1 cellular context compared by ENCODE assay signal in genomic region chr11:120335928-120336640, GRCh38.
TF ChIP-seq lines count a peak whose summit lies in the region.

ARHGEF12 (plus strand) TSS chr11:120336413; CDS start chr11:120337244, 831 bp downstream.

TF ChIP-seq in K562, 482 proteins besides CTCF, POLR2A, EP300 and RAD21 (continued from another document and continues in another):
- TF ChIP-seq, protein P1, sequence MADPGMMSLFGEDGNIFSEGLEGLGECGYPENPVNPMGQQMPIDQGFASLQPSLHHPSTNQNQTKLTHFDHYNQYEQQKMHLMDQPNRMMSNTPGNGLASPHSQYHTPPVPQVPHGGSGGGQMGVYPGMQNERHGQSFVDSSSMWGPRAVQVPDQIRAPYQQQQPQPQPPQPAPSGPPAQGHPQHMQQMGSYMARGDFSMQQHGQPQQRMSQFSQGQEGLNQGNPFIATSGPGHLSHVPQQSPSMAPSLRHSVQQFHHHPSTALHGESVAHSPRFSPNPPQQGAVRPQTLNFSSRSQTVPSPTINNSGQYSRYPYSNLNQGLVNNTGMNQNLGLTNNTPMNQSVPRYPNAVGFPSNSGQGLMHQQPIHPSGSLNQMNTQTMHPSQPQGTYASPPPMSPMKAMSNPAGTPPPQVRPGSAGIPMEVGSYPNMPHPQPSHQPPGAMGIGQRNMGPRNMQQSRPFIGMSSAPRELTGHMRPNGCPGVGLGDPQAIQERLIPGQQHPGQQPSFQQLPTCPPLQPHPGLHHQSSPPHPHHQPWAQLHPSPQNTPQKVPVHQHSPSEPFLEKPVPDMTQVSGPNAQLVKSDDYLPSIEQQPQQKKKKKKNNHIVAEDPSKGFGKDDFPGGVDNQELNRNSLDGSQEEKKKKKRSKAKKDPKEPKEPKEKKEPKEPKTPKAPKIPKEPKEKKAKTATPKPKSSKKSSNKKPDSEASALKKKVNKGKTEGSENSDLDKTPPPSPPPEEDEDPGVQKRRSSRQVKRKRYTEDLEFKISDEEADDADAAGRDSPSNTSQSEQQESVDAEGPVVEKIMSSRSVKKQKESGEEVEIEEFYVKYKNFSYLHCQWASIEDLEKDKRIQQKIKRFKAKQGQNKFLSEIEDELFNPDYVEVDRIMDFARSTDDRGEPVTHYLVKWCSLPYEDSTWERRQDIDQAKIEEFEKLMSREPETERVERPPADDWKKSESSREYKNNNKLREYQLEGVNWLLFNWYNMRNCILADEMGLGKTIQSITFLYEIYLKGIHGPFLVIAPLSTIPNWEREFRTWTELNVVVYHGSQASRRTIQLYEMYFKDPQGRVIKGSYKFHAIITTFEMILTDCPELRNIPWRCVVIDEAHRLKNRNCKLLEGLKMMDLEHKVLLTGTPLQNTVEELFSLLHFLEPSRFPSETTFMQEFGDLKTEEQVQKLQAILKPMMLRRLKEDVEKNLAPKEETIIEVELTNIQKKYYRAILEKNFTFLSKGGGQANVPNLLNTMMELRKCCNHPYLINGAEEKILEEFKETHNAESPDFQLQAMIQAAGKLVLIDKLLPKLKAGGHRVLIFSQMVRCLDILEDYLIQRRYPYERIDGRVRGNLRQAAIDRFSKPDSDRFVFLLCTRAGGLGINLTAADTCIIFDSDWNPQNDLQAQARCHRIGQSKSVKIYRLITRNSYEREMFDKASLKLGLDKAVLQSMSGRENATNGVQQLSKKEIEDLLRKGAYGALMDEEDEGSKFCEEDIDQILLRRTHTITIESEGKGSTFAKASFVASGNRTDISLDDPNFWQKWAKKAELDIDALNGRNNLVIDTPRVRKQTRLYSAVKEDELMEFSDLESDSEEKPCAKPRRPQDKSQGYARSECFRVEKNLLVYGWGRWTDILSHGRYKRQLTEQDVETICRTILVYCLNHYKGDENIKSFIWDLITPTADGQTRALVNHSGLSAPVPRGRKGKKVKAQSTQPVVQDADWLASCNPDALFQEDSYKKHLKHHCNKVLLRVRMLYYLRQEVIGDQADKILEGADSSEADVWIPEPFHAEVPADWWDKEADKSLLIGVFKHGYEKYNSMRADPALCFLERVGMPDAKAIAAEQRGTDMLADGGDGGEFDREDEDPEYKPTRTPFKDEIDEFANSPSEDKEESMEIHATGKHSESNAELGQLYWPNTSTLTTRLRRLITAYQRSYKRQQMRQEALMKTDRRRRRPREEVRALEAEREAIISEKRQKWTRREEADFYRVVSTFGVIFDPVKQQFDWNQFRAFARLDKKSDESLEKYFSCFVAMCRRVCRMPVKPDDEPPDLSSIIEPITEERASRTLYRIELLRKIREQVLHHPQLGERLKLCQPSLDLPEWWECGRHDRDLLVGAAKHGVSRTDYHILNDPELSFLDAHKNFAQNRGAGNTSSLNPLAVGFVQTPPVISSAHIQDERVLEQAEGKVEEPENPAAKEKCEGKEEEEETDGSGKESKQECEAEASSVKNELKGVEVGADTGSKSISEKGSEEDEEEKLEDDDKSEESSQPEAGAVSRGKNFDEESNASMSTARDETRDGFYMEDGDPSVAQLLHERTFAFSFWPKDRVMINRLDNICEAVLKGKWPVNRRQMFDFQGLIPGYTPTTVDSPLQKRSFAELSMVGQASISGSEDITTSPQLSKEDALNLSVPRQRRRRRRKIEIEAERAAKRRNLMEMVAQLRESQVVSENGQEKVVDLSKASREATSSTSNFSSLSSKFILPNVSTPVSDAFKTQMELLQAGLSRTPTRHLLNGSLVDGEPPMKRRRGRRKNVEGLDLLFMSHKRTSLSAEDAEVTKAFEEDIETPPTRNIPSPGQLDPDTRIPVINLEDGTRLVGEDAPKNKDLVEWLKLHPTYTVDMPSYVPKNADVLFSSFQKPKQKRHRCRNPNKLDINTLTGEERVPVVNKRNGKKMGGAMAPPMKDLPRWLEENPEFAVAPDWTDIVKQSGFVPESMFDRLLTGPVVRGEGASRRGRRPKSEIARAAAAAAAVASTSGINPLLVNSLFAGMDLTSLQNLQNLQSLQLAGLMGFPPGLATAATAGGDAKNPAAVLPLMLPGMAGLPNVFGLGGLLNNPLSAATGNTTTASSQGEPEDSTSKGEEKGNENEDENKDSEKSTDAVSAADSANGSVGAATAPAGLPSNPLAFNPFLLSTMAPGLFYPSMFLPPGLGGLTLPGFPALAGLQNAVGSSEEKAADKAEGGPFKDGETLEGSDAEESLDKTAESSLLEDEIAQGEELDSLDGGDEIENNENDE (IDR thresholded peaks at IDR 0.05; ENCODE audit: low read depth, low read length), result no peak
- TF ChIP-seq ARID2 (IDR thresholded peaks at IDR 0.05) (no peak), U2AF1 (optimal IDR thresholded peaks at IDR 0.05; ENCODE audit: low read depth, low read length) (no peak), XRCC4 (IDR thresholded peaks at IDR 0.05; ENCODE audit: extremely low read depth, insufficient read depth, insufficient read length) (no peak), NR2C1 (IDR thresholded peaks at IDR 0.05) (no peak), NR2C1 (tag; IDR thresholded peaks at IDR 0.05) (no peak), NFE2L1 (tag; IDR thresholded peaks at IDR 0.05; ENCODE audit: borderline replicate concordance, low read depth) (no peak), CTBP1 (IDR thresholded peaks at IDR 0.05; ENCODE audit: borderline replicate concordance) (peak; percentile 86), SREBF2 (CRISPR knock-in tag; IDR thresholded peaks at IDR 0.05) (no peak), EHMT2 (IDR thresholded peaks at IDR 0.05) (no peak), STAG1 (CRISPR knock-in tag; IDR thresholded peaks at IDR 0.05; ENCODE audit: borderline replicate concordance) (no peak), ZNF561 (CRISPR knock-in tag; conservative IDR thresholded peaks at IDR 0.05) (no peak), YBX1 (IDR thresholded peaks at IDR 0.05) (no peak), GMEB1 (CRISPR knock-in tag; IDR thresholded peaks at IDR 0.05) (0 out of 2 replicates have a peak, but pooled peaks have one; percentile 34), MTA3 (IDR thresholded peaks at IDR 0.05; ENCODE audit: borderline replicate concordance) (peak; percentile 81), NR4A1 (CRISPR knock-in tag; IDR thresholded peaks at IDR 0.05) (no peak), NR4A1 (tag; IDR thresholded peaks at IDR 0.05) (0 out of 2 replicates have a peak, but pooled peaks have one; percentile 67), ETV6 (IDR thresholded peaks at IDR 0.05; ENCODE audit: borderline replicate concordance in 1 of 2, low read depth in 2 of 2, low read length in 1 of 2) (peak in 1 of 2 experiments; percentile 88; a peak in 2 of 4 replicates), ETV6 (CRISPR knock-in tag; IDR thresholded peaks at IDR 0.05; ENCODE audit: borderline replicate concordance) (no peak), PHF21A (IDR thresholded peaks at IDR 0.05; ENCODE audit: borderline replicate concordance, low read depth) (peak; percentile 93), ZKSCAN3 (CRISPR knock-in tag; IDR thresholded peaks at IDR 0.05) (no peak), ZSCAN29 (IDR thresholded peaks at IDR 0.05) (no peak), CCNT2 (IDR thresholded peaks at IDR 0.05; ENCODE audit: borderline replicate concordance, extremely low read depth, insufficient read length, low read depth, low read length) (peak; percentile 91), GTF2A2 (tag; IDR thresholded peaks at IDR 0.05) (no peak), USF1 (CRISPR knock-in tag; IDR thresholded peaks at IDR 0.05) (no peak), ZC3H4 (CRISPR knock-in tag; IDR thresholded peaks at IDR 0.05; ENCODE audit: borderline replicate concordance) (no peak), MTA2 (IDR thresholded peaks at IDR 0.05; ENCODE audit: low read depth) (0 out of 2 replicates have a peak, but pooled peaks have one; percentile 34), PRPF4 (IDR thresholded peaks at IDR 0.05; ENCODE audit: insufficient read depth, low read depth, low read length, poor library complexity, severe bottlenecking) (no peak)
- TF ChIP-seq, protein P2, sequence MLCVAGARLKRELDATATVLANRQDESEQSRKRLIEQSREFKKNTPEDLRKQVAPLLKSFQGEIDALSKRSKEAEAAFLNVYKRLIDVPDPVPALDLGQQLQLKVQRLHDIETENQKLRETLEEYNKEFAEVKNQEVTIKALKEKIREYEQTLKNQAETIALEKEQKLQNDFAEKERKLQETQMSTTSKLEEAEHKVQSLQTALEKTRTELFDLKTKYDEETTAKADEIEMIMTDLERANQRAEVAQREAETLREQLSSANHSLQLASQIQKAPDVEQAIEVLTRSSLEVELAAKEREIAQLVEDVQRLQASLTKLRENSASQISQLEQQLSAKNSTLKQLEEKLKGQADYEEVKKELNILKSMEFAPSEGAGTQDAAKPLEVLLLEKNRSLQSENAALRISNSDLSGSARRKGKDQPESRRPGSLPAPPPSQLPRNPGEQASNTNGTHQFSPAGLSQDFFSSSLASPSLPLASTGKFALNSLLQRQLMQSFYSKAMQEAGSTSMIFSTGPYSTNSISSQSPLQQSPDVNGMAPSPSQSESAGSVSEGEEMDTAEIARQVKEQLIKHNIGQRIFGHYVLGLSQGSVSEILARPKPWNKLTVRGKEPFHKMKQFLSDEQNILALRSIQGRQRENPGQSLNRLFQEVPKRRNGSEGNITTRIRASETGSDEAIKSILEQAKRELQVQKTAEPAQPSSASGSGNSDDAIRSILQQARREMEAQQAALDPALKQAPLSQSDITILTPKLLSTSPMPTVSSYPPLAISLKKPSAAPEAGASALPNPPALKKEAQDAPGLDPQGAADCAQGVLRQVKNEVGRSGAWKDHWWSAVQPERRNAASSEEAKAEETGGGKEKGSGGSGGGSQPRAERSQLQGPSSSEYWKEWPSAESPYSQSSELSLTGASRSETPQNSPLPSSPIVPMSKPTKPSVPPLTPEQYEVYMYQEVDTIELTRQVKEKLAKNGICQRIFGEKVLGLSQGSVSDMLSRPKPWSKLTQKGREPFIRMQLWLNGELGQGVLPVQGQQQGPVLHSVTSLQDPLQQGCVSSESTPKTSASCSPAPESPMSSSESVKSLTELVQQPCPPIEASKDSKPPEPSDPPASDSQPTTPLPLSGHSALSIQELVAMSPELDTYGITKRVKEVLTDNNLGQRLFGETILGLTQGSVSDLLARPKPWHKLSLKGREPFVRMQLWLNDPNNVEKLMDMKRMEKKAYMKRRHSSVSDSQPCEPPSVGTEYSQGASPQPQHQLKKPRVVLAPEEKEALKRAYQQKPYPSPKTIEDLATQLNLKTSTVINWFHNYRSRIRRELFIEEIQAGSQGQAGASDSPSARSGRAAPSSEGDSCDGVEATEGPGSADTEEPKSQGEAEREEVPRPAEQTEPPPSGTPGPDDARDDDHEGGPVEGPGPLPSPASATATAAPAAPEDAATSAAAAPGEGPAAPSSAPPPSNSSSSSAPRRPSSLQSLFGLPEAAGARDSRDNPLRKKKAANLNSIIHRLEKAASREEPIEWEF (CRISPR knock-in tag; IDR thresholded peaks at IDR 0.05), result no peak
- TF ChIP-seq, protein P3, sequence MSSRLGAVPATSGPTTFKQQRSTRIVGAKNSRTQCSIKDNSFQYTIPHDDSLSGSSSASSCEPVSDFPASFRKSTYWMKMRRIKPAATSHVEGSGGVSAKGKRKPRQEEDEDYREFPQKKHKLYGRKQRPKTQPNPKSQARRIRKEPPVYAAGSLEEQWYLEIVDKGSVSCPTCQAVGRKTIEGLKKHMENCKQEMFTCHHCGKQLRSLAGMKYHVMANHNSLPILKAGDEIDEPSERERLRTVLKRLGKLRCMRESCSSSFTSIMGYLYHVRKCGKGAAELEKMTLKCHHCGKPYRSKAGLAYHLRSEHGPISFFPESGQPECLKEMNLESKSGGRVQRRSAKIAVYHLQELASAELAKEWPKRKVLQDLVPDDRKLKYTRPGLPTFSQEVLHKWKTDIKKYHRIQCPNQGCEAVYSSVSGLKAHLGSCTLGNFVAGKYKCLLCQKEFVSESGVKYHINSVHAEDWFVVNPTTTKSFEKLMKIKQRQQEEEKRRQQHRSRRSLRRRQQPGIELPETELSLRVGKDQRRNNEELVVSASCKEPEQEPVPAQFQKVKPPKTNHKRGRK (tag; IDR thresholded peaks at IDR 0.05), result no peak
- TF ChIP-seq, protein P4, sequence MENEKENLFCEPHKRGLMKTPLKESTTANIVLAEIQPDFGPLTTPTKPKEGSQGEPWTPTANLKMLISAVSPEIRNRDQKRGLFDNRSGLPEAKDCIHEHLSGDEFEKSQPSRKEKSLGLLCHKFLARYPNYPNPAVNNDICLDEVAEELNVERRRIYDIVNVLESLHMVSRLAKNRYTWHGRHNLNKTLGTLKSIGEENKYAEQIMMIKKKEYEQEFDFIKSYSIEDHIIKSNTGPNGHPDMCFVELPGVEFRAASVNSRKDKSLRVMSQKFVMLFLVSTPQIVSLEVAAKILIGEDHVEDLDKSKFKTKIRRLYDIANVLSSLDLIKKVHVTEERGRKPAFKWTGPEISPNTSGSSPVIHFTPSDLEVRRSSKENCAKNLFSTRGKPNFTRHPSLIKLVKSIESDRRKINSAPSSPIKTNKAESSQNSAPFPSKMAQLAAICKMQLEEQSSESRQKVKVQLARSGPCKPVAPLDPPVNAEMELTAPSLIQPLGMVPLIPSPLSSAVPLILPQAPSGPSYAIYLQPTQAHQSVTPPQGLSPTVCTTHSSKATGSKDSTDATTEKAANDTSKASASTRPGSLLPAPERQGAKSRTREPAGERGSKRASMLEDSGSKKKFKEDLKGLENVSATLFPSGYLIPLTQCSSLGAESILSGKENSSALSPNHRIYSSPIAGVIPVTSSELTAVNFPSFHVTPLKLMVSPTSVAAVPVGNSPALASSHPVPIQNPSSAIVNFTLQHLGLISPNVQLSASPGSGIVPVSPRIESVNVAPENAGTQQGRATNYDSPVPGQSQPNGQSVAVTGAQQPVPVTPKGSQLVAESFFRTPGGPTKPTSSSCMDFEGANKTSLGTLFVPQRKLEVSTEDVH (IDR thresholded peaks at IDR 0.05; ENCODE audit: low read depth, partially characterized antibody), result peak; percentile 29
